20 cellular contexts compared by ENCODE assay signal in genomic region chr15:89387140-89387903, GRCh38. TPM values are rescaled to one million over a fixed set of nuclear protein-coding genes. Genes with fewer than 3 reads are reported as not detected.
A peak's percentile ranks its signal among the peaks of the same experiment; 100 is the strongest.
DNase-seq lines count a peak whose midpoint lies in the region; ATAC-seq, FAIRE-seq and TF ChIP-seq lines count a peak whose summit lies in the region.
"Had no signal": no experiment of that assay in that cellular context is flagged by ENCODE, and none has a peak within 500 bp of the region (broad histone marks: within the 10 kb centered on the region; RNA-seq: fewer than 3 reads in every experiment).

No MANE protein-coding gene starts in this region.

- H3K27ac ChIP-seq in HepG2 (ENCODE audit: extremely low read length, insufficient read depth, low read length) (no peak overlapping the region), right lobe of liver (no peak overlapping the region), endodermal cell (ENCODE audit: low read depth, low read length) (peak overlapping the region; percentile 100), neuronal stem cell (replicated peaks; ENCODE audit: low read length) (no peak overlapping the region)
- H3K27ac ChIP-seq: 22Rv1, A549, C4-2B had no signal

- no peak overlapping the region for H3K23ac ChIP-seq in neuronal stem cell (ENCODE audit: low read depth, low read length, poor library complexity)

- H3K4me3 ChIP-seq in HepG2 (replicated peaks in 1 of 3; ENCODE audit: insufficient read depth in 1 of 3, low read depth in 2 of 3, low read length in 3 of 3) = no peak overlapping the region
- H3K4me3 ChIP-seq in right lobe of liver = no peak overlapping the region
- H3K4me3 ChIP-seq in endodermal cell (ENCODE audit: low read length) = no peak overlapping the region
- H3K4me3 ChIP-seq in neuronal stem cell (ENCODE audit: low read length in 2 of 2) = no peak overlapping the region
- H3K4me3 ChIP-seq: A549, GM23338 had no signal

- H4K8ac ChIP-seq in neuronal stem cell (ENCODE audit: low read depth, low read length) = no peak overlapping the region

- H2BK15ac ChIP-seq in neuronal stem cell (ENCODE audit: low read length) = peak overlapping the region; percentile 66

- peak overlapping the region; percentile 32 for H3K4ac ChIP-seq in neuronal stem cell (ENCODE audit: low read length)

- no peak for TF ChIP-seq RAD21 in HepG2 (CRISPR knock-in tag; IDR thresholded peaks at IDR 0.05)

- H3K9ac ChIP-seq in HepG2 (ENCODE audit: insufficient read depth, low read depth, low read length) = no peak overlapping the region
- H3K9ac ChIP-seq in endodermal cell (ENCODE audit: extremely low read depth, low read length, poor library complexity, severe bottlenecking) = no peak overlapping the region
- no peak overlapping the region for H3K9ac ChIP-seq in neuronal stem cell (ENCODE audit: low read depth, low read length, poor library complexity)

- H3K9me3 ChIP-seq in HepG2 (ENCODE audit: low read length) = no peaks in the 10 kb centered on the region
- no peaks in the 10 kb centered on the region for H3K9me3 ChIP-seq in right lobe of liver
- H3K9me3 ChIP-seq in endodermal cell (ENCODE audit: control insufficient read depth, low read length) = no peaks in the 10 kb centered on the region
- no peaks in the 10 kb centered on the region for H3K9me3 ChIP-seq in neuronal stem cell (replicated peaks in 1 of 2; ENCODE audit: control insufficient read depth in 2 of 2, insufficient read depth in 1 of 2, low read depth in 1 of 2, low read length in 2 of 2)
- H3K9me3 ChIP-seq: A549, Caco-2 had no signal

- no peak overlapping the region for H3K4me2 ChIP-seq in HepG2 (ENCODE audit: low read depth, low read length)
- H3K4me2 ChIP-seq in neuronal stem cell (ENCODE audit: insufficient read depth, low read length, poor library complexity, severe bottlenecking) = no peak overlapping the region
- H3K4me2 ChIP-seq: A549, GM23338 had no signal

- H2AK5ac ChIP-seq in neuronal stem cell (ENCODE audit: low read depth, low read length) = peak overlapping the region; percentile 85

- H2BK5ac ChIP-seq in neuronal stem cell (ENCODE audit: low read length) = no peak overlapping the region

- WGBS in HepG2 (ENCODE audit: low lambda C conversion rate) = 2% methylated on average over 9 of the region's 12 CpGs
- 53% methylated on average over 4 of the region's 12 CpGs for WGBS in right lobe of liver (ENCODE audit: insufficient coverage, low coverage, low lambda C conversion rate, missing lambda C conversion rate)
- 91 to 93% methylated on average over 10 to 12 of the region's 12 CpGs for WGBS in endodermal cell (ENCODE audit: insufficient coverage in 1 of 2, insufficient read length in 1 of 2), 2 experiments
- WGBS in neuronal stem cell (ENCODE audit: extremely low coverage in 2 of 2, insufficient read length in 2 of 2, insufficient replicate concordance in 1 of 2), 2 donors = no CpG with 5 or more reads among the region's 12 CpGs

- no peak overlapping the region for H2BK120ac ChIP-seq in neuronal stem cell (ENCODE audit: low read depth, low read length)

- no peaks in the 10 kb centered on the region for H3K36me3 Mint-ChIP-seq in endodermal cell (ENCODE audit: low read depth)

- peaks cover 94% of the 10 kb centered on the region for H3K27me3 Mint-ChIP-seq in endodermal cell (ENCODE audit: insufficient read depth)

- no peak overlapping the region for H3K27ac Mint-ChIP-seq in endodermal cell
- H3K27ac Mint-ChIP-seq: CD4-positive, alpha-beta T cell; GM23338; HFFc6 had no signal

- H3K9me3 Mint-ChIP-seq in endodermal cell = no peaks in the 10 kb centered on the region
- H3K9me3 Mint-ChIP-seq: CD4-positive, alpha-beta T cell; GM23338; HFFc6 had no signal

- DNase-seq in HepG2 (ENCODE audit: low spot score) (no peak), right lobe of liver (no peak), endodermal cell (no peak), neuronal stem cell (ENCODE audit: low spot score) (no peak)
- DNase-seq in activated CD8-positive, alpha-beta memory T cell treated with anti-CD3 and anti-CD28 coated beads for 24 hours = no peak
- DNase-seq in stimulated activated CD8-positive, alpha-beta memory T cell treated with anti-CD3 and anti-CD28 coated beads, Interleukin-4, amount 100 ng/mL, for 48 hours = no peak
- DNase-seq: AML-193; Caco-2; CD4-positive, alpha-beta T cell; H7; HFFc6 had no signal

- H3K4me1 Mint-ChIP-seq in endodermal cell = peaks cover 29% of the 10 kb centered on the region

- TF ChIP-seq EP300 in HepG2 (IDR thresholded peaks at IDR 0.05; ENCODE audit: low read depth in 2 of 2, low read length in 2 of 2) = no peak
- TF ChIP-seq EP300 in HepG2 (CRISPR knock-in tag; IDR thresholded peaks at IDR 0.05; ENCODE audit: borderline replicate concordance) = no peak

- BruUV-seq in HepG2 (replicated peaks; lab: Mats Ljungman, UMichigan) = no TSS peak

- H3K27me3 ChIP-seq in HepG2 (ENCODE audit: control insufficient read depth in 1 of 2, insufficient read depth in 2 of 2, low read length in 2 of 2) = peaks cover 2 to 37% of the 10 kb centered on the region in 2 experiments
- no peaks in the 10 kb centered on the region for H3K27me3 ChIP-seq in right lobe of liver
- peaks cover 97% of the 10 kb centered on the region for H3K27me3 ChIP-seq in endodermal cell (ENCODE audit: control insufficient read depth, insufficient read depth, low read length, poor library complexity, severe bottlenecking)
- peaks cover 0 to 94% (median 17%) of the 10 kb centered on the region in 3 experiments for H3K27me3 ChIP-seq in neuronal stem cell (ENCODE audit: control insufficient read depth in 3 of 3, insufficient read depth in 3 of 3, low read depth in 1 of 3, low read length in 3 of 3)

- no peak overlapping the region for H4K91ac ChIP-seq in neuronal stem cell (ENCODE audit: low read depth, low read length, poor library complexity)

- H2AFZ ChIP-seq in HepG2 (ENCODE audit: low read length) = no peak overlapping the region
- no peak overlapping the region for H2AFZ ChIP-seq in neuronal stem cell (ENCODE audit: low read length)
- H2AFZ ChIP-seq: GM23338 had no signal

- TF ChIP-seq POLR2A in HepG2 (IDR thresholded peaks at IDR 0.05; ENCODE audit: insufficient read depth in 1 of 2, low read depth in 2 of 2, low read length in 2 of 2) = no peak
- no peak for TF ChIP-seq POLR2A in right lobe of liver (IDR thresholded peaks at IDR 0.05)

- no peak for TF ChIP-seq CTCF in HepG2 (CRISPR knock-in tag; IDR thresholded peaks at IDR 0.05)
- TF ChIP-seq CTCF in right lobe of liver (IDR thresholded peaks at IDR 0.05) = no peak
- TF ChIP-seq CTCF in endodermal cell (conservative IDR thresholded peaks at IDR 0.05) = no peak

- H3K79me2 ChIP-seq in HepG2 (ENCODE audit: insufficient read depth, low read length) = no peaks in the 10 kb centered on the region

- H3K4me3 Mint-ChIP-seq in endodermal cell = no peak overlapping the region
- H3K4me3 Mint-ChIP-seq: CD4-positive, alpha-beta T cell; GM23338; HFFc6 had no signal

- H3K79me1 ChIP-seq in neuronal stem cell (ENCODE audit: low read depth, low read length) = no peaks in the 10 kb centered on the region

- ATAC-seq in HepG2 (no peak), right lobe of liver (no peak), GM19351 (IDR thresholded peaks at IDR 0.05; ENCODE audit: unreplicated experiment) (no peak)
- ATAC-seq: A549, GM23338, HCT116 had no signal

- intact Hi-C loops in HepG2 (cut with micrococcal nuclease; ENCODE audit: unreplicated experiment) (no loop called here), right lobe of liver (cut with DNase I) (no loop called here)

- no peak for FAIRE-seq in HepG2 (lab: Jason Lieb, UNC)
- FAIRE-seq: A549, D721Med, G401.6, GM12891 had no signal

- peak overlapping the region; percentile 25 for H2BK12ac ChIP-seq in neuronal stem cell (ENCODE audit: low read length)

- no peaks in the 10 kb centered on the region for H3K4me1 ChIP-seq in HepG2 (ENCODE audit: insufficient read depth, low read length)
- H3K4me1 ChIP-seq in right lobe of liver = no peaks in the 10 kb centered on the region
- peaks cover 5% of the 10 kb centered on the region for H3K4me1 ChIP-seq in endodermal cell (ENCODE audit: control insufficient read depth, insufficient read depth, low read length)
- peaks cover 21 to 34% of the 10 kb centered on the region in 2 donors for H3K4me1 ChIP-seq in neuronal stem cell (ENCODE audit: control insufficient read depth in 2 of 2, insufficient read depth in 1 of 2, low read depth in 1 of 2, low read length in 2 of 2)
- H3K4me1 ChIP-seq: Caco-2 had no signal

- CTCF ChIA-PET in HepG2 (lab: Yijun Ruan, JAX; ENCODE audit: low intra/inter-chr PET ratio, low total read pairs) = no interaction called here

- H4K20me1 ChIP-seq in HepG2 (ENCODE audit: insufficient read depth, low read length) = no peaks in the 10 kb centered on the region

- no peak overlapping the region for H3K14ac ChIP-seq in neuronal stem cell (ENCODE audit: low read length)

- POLR2A ChIA-PET in HepG2 (lab: Yijun Ruan, JAX) = no interaction called here

- peak overlapping the region; percentile 29 for H3K18ac ChIP-seq in neuronal stem cell (ENCODE audit: low read length)

- in situ Hi-C loops in HepG2 (cut with HindIII; ENCODE audit: extremely low pct_ligation_motif_present, low pct_unique_long_range_greater_than_20kb) = no loop called here

- H3K36me3 ChIP-seq in HepG2 (replicated peaks in 1 of 2; ENCODE audit: control insufficient read depth in 1 of 2, insufficient read depth in 2 of 2, low read length in 2 of 2) = no peaks in the 10 kb centered on the region
- no peaks in the 10 kb centered on the region for H3K36me3 ChIP-seq in right lobe of liver
- no peaks in the 10 kb centered on the region for H3K36me3 ChIP-seq in endodermal cell (ENCODE audit: control insufficient read depth, insufficient read depth, low read length)
- no peaks in the 10 kb centered on the region for H3K36me3 ChIP-seq in neuronal stem cell (replicated peaks in 1 of 2; ENCODE audit: control insufficient read depth in 2 of 2, insufficient read depth in 2 of 2, low read length in 2 of 2)

RNA-seq across cellular contexts. Expression of gene POLG, which starts 52.7 kb away (rescaled TPM):
- total RNA-seq in HepG2 (2016; rRNA removed; fragmentation: Illumina TruSeq; extraction: Trizol) (19.1 and 35.5 TPM in 2 replicates), right lobe of liver (10 to 100 TPM; 26.3 to 34.7 (median 30.3) TPM), endodermal cell (10 to 100 TPM; 55.3 to 60.2 TPM)
- total RNA-seq in HepG2 (2016; cell fraction: cytosol; rRNA removed; fragmentation: Illumina TruSeq; extraction: Trizol; ENCODE audit: low read depth) = 6.9 and 8.0 TPM in 2 replicates
- 16.0 and 36.6 TPM in 2 replicates for total RNA-seq in HepG2 (2016; cell fraction: insoluble cytoplasmic fraction; rRNA removed; fragmentation: Illumina TruSeq; extraction: Trizol)
- 11.4 and 21.6 TPM in 2 replicates for total RNA-seq in HepG2 (2016; cell fraction: membrane; rRNA removed; fragmentation: Illumina TruSeq; extraction: Trizol)
- total RNA-seq in HepG2 (2016; cell fraction: nucleus; rRNA removed; fragmentation: Illumina TruSeq; extraction: Trizol) = 38.6 and 60.2 TPM in 2 replicates
- polyA plus RNA-seq in HepG2 (2011; rRNA removed) = 25.7 and 26.6 TPM in 2 replicates
- polyA plus RNA-seq in HepG2 (2011; cell fraction: cytosol; rRNA removed) = 13.7 and 15.2 TPM in 2 replicates
- polyA plus RNA-seq in HepG2 (2011; cell fraction: nucleus; rRNA removed) = 142 and 145 TPM in 2 replicates
- 28.3 and 36.3 TPM in 2 replicates for polyA plus RNA-seq in HepG2 (2012)
- 3.7 and 4.1 TPM in 2 replicates for polyA plus RNA-seq in HepG2 (2016; cell fraction: cytosol; fragmentation: Illumina TruSeq; extraction: Trizol; ENCODE audit: low read depth)
- 16.4 and 17.4 TPM in 2 replicates for polyA plus RNA-seq in HepG2 (2016; cell fraction: insoluble cytoplasmic fraction; fragmentation: Illumina TruSeq; extraction: Trizol; ENCODE audit: low read depth)
- polyA plus RNA-seq in HepG2 (2016; cell fraction: membrane; fragmentation: Illumina TruSeq; extraction: Trizol; ENCODE audit: low read depth) = 6.7 and 7.3 TPM in 2 replicates
- polyA plus RNA-seq in HepG2 (2016; cell fraction: nucleus; fragmentation: Illumina TruSeq; extraction: Trizol; ENCODE audit: insufficient read depth, low read depth) = 82.0 and 91.8 TPM in 2 replicates
- polyA minus RNA-seq in HepG2 (2011; rRNA and poly(A)+ RNA removed; ENCODE audit: low replicate concordance) = 52.1 and 71.8 TPM in 2 replicates
- polyA minus RNA-seq in HepG2 (2011; cell fraction: cytosol; rRNA and poly(A)+ RNA removed) = 13.2 and 24.3 TPM in 2 replicates
- 84.7 and 98.0 TPM in 2 replicates for polyA minus RNA-seq in HepG2 (2011; cell fraction: nucleus; rRNA and poly(A)+ RNA removed)
- polyA plus RNA-seq in endodermal cell (2013, experiment 1 of 2) = 39.6 TPM
- polyA plus RNA-seq in endodermal cell (2013, experiment 2 of 2) = 40.7 TPM
- polyA plus RNA-seq in neuronal stem cell (2013, experiment 1 of 2) = 21.3 TPM
- polyA plus RNA-seq in neuronal stem cell (2013, experiment 2 of 2) = 21.7 TPM
